Comparison of ENCODE assay signal across 11 cellular contexts in the genomic region with DNA sequence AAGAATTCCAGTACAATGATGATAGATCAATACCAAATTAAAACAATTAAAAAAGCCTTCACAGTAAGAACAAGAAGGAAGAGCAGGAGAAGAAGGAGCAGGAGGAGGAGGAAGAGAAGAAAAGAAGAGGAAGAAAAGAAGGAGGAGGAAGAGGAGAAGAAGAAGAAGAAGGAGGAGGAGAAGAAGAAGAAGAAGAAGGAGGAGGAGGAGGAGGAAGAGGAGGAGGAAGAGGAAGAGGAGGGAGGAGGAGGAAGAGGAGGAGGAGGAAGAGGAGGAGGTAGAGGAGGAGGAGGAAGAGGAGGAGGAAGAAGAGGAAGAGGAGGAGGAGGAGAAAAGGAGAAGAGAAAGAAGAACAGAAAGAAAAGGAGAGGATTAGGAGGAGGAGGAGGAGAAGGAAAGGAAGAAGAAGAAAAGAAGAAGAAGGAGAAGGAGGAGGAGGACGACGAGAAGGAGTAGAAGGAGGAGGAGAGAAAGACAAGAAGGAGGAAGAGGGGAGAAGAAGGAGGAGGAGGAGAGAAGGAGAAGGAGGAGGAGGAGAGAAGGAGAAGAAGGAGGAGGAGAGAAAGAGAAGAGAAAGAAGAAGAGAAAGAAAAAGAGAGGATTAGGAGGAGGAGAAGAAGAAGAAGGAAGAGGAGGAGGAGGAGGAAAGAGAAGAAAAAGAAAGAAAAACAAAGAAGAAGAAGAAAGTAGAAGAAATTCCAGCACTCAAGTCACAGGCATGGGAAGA.
"Had no signal": no experiment of that assay in that cellular context is flagged by ENCODE, and none has a peak within 500 bp of the region (broad histone marks: within the 10 kb centered on the region; RNA-seq: fewer than 3 reads in every experiment).

No MANE protein-coding gene starts in this region.

- H3K4me3 ChIP-seq: GM23248, GM23338, HAP-1 had no signal

- ATAC-seq: GM23338, HCT116 had no signal

- H3K4me3 Mint-ChIP-seq: GM23338, H9, HFFc6 had no signal

- DNase-seq: GM23248, GOT3, H7, H9, HCEC 1CT, HFFc6 had no signal

- H3K9me3 Mint-ChIP-seq: GM23338, H9 had no signal

- FAIRE-seq: H1, H54 had no signal

- H3K9me3 ChIP-seq: HAP-1 had no signal

- H3K9ac ChIP-seq: GM23248 had no signal

- H3K27ac ChIP-seq: GM23248 had no signal

- H3K4me2 ChIP-seq: GM23338 had no signal

- H2AFZ ChIP-seq: GM23248, GM23338 had no signal

- H3K4me1 ChIP-seq: HAP-1 had no signal

- H3K27ac Mint-ChIP-seq: GM23338, H9, HFFc6 had no signal

- H3K36me3 ChIP-seq: HAP-1 had no signal
